In the genomic region with DNA sequence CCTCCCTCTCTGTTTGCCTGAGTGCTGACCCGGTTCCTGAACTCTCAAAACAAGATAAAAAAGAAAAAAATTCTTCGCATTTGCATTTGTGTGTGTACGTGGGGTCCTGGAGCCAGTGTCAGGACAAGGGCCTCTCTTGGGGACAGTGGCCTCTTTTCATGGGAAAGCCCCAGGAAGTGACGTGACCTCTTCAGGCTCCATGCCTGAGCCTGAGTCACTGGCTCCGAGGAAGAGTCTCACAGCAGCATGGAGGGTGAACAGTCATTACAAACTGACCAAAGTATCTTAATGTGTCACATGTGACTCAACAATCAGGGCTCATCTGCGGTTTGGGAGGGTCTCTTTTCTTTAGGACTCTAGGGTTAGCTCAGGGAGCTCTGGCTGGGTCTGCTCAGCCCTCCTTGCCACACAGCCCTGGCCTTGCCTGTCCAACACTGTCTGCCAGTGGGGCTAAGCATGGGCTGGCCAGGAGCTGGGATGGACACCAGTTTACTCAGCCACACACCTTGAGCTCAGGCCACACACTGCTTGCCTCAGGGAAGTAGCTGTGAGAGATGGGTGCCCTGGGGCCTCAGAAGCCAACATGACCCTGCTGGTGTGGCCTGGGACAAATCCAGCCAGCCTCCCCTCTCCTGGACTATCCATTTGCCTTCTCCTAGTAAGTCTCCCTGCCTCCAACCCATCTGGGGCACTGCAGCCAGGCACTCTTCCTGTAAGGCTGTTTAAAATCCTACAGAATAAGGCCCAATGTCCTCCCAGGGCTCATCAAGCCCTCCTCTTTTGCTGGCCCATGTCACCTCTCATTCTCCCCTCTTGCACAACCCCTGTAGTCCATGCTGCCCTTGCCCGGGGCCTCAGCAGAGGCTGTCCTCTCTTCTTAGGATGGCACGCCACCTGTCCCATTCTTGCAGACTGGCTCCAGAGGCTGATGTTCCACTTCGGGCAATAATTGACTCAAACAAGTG, we compare ENCODE assay signal across 8 cellular contexts. TPM values are rescaled to one million over a fixed set of nuclear protein-coding genes. Genes with fewer than 3 reads are reported as not detected.
DNase-seq lines count a peak whose midpoint lies in the region; ATAC-seq and TF ChIP-seq lines count a peak whose summit lies in the region.

No MANE protein-coding gene starts in this region.

- no peaks in the 10 kb centered on the region for H3K27me3 Mint-ChIP-seq in WTC11 (ENCODE audit: low read depth)

- H3K9me3 ChIP-seq in Peyer's patch = no peaks in the 10 kb centered on the region

- peaks cover 0 to 27% (median 13%) of the 10 kb centered on the region in 4 donors for H3K4me1 ChIP-seq in Peyer's patch

- H3K4me3 ChIP-seq in Peyer's patch (no peak overlapping the region), kidney epithelial cell (ENCODE audit: low read depth, low read length) (no peak overlapping the region)

- H3K36me3 ChIP-seq in Peyer's patch = no peaks in the 10 kb centered on the region
- no peaks in the 10 kb centered on the region for H3K36me3 ChIP-seq in kidney epithelial cell (ENCODE audit: control insufficient read depth, insufficient read depth, low read length)

- TF ChIP-seq POLR2A in Peyer's patch (IDR thresholded peaks at IDR 0.05) = no peak

- POLR2A ChIA-PET in WTC11 (lab: Charles Lee) = no interaction called here

- H3K36me3 Mint-ChIP-seq in WTC11 = no peaks in the 10 kb centered on the region

- H3K4me1 Mint-ChIP-seq in WTC11 = peaks cover 7% of the 10 kb centered on the region; the same call in 1 of the 2 replicates

- peak overlapping the region in 3 of 4 donors; percentile 43 to 59 (median 52) for H3K27ac ChIP-seq in Peyer's patch

- CTCF ChIA-PET in WTC11 (lab: Charles Lee) = no interaction called here

- H3K9me3 Mint-ChIP-seq in WTC11 = no peaks in the 10 kb centered on the region

- no peak overlapping the region for H3K27ac Mint-ChIP-seq in WTC11

- DNase-seq in Peyer's patch (peak in 1 of 3 donors; percentile 44), astrocyte of the hippocampus (ENCODE audit: low read depth, low spot score) (peak; percentile 80), kidney epithelial cell (ENCODE audit: low read depth) (peak; percentile 83), WTC11 (ENCODE audit: low spot score) (no peak), DMS79 (lab: John Stamatoyannopoulos, UW) (no peak)
- peak; percentile 37 for DNase-seq in stimulated activated CD8-positive, alpha-beta memory T cell treated with anti-CD3 and anti-CD28 coated beads, Interleukin-7, amount 100 ng/mL, for 24 hours (ENCODE audit: low read depth)

- no peaks in the 10 kb centered on the region for H3K27me3 ChIP-seq in Peyer's patch
- no peaks in the 10 kb centered on the region for H3K27me3 ChIP-seq in kidney epithelial cell (ENCODE audit: control insufficient read depth, insufficient read depth, low read length)

- TF ChIP-seq CTCF in Peyer's patch (IDR thresholded peaks at IDR 0.05) = no peak
- TF ChIP-seq CTCF in kidney epithelial cell (IDR thresholded peaks at IDR 0.05; ENCODE audit: insufficient read depth, low read length, poor library complexity, severe bottlenecking) = no peak
- TF ChIP-seq CTCF in WTC11 (IDR thresholded peaks at IDR 0.05) = no peak

- ATAC-seq in GM18508 (IDR thresholded peaks at IDR 0.05; ENCODE audit: insufficient read depth, unreplicated experiment) = peak; percentile 75
- peak; percentile 81 for ATAC-seq in HG02642 (IDR thresholded peaks at IDR 0.05; ENCODE audit: poor library complexity, unreplicated experiment)
- no peak for ATAC-seq in WTC11

- H3K4me3 Mint-ChIP-seq in WTC11 = no peak overlapping the region

TF ChIP-seq in WTC11, 78 proteins besides CTCF, POLR2A, EP300 and RAD21:
- TF ChIP-seq, protein P1, sequence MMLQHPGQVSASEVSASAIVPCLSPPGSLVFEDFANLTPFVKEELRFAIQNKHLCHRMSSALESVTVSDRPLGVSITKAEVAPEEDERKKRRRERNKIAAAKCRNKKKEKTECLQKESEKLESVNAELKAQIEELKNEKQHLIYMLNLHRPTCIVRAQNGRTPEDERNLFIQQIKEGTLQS (CRISPR knock-in tag; conservative IDR thresholded peaks at IDR 0.05) = no peak
- TF ChIP-seq, protein P2, sequence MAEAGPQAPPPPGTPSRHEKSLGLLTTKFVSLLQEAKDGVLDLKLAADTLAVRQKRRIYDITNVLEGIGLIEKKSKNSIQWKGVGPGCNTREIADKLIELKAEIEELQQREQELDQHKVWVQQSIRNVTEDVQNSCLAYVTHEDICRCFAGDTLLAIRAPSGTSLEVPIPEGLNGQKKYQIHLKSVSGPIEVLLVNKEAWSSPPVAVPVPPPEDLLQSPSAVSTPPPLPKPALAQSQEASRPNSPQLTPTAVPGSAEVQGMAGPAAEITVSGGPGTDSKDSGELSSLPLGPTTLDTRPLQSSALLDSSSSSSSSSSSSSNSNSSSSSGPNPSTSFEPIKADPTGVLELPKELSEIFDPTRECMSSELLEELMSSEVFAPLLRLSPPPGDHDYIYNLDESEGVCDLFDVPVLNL (CRISPR knock-in tag; IDR thresholded peaks at IDR 0.05; ENCODE audit: borderline replicate concordance, low read depth) = no peak
- no peak for TF ChIP-seq TCF7 (CRISPR knock-in tag; IDR thresholded peaks at IDR 0.05; ENCODE audit: low read depth)

RNA-seq across cellular contexts. Expression of a gene that starts 10.5 kb away (rescaled TPM):
- total RNA-seq in Peyer's patch (10 to 100 TPM in 2 of 4 donors, 1 to 10 TPM in 2; 2.7 to 16.2 (median 10.2) TPM), kidney epithelial cell (0.42 and 6.3 TPM in 2 replicates), WTC11 (2021) (0.09 to 0.39 TPM (median 0.27 TPM) in 3 replicates)

RNA-seq across cellular contexts. Expression of a gene that starts 43.9 kb away (rescaled TPM):
- total RNA-seq in Peyer's patch = not detected
- total RNA-seq in kidney epithelial cell = not detected in 2 replicates
- not detected in 3 replicates for total RNA-seq in WTC11 (2021)

Comparison
In these comparisons a context has a peak if more than half of its experiments do, and no peak if none do; other contexts are left out.
1. DNase-seq: peak in astrocyte of the hippocampus (single experiment), kidney epithelial cell (single experiment) and stimulated activated CD8-positive, alpha-beta memory T cell treated with anti-CD3 and anti-CD28 coated beads, Interleukin-7, amount 100 ng/mL, for 24 hours (single experiment); none in WTC11 (single experiment) and DMS79 (single experiment).